14 cellular contexts compared by ENCODE assay signal in genomic region chr11:3710485-3711259, GRCh38. TPM values are rescaled to one million over a fixed set of nuclear protein-coding genes. Genes with fewer than 3 reads are reported as not detected.
DNase-seq lines count a peak whose midpoint lies in the region; ATAC-seq and TF ChIP-seq lines count a peak whose summit lies in the region.
"Had no signal": no experiment of that assay in that cellular context is flagged by ENCODE, and none has a peak within 500 bp of the region (broad histone marks: within the 10 kb centered on the region; RNA-seq: fewer than 3 reads in every experiment).

No MANE protein-coding gene starts in this region.

- H4K20me1 ChIP-seq in mammary epithelial cell (ENCODE audit: insufficient read depth, low read length), result no peaks in the 10 kb centered on the region

- peaks cover 6% of the 10 kb centered on the region for H3K4me1 Mint-ChIP-seq in MCF 10A (ENCODE audit: insufficient read depth, unreplicated experiment)
- H3K4me1 Mint-ChIP-seq in activated CD8-positive, alpha-beta T cell treated with anti-CD3 and anti-CD28 coated beads, Interleukin-2, amount 10 ng/mL, durations not matched to agents 7 days and 5 days (ENCODE audit: low read depth), result peaks cover 1% of the 10 kb centered on the region
- H3K4me1 Mint-ChIP-seq: memory B cell had no signal

- TF ChIP-seq CTCF in MCF 10A (IDR thresholded peaks at IDR 0.05; ENCODE audit: unreplicated experiment) (no peak), mammary epithelial cell (conservative IDR thresholded peaks at IDR 0.05 in 1 of 2, IDR thresholded peaks at IDR 0.05 in 1 of 2; ENCODE audit: extremely low read depth in 1 of 2, insufficient read depth in 1 of 2, low read depth in 1 of 2, low read length in 2 of 2) (no peak), thyroid gland (IDR thresholded peaks at IDR 0.05) (no peak)

- ATAC-seq in activated CD8-positive, alpha-beta T cell treated with anti-CD3 and anti-CD28 coated beads, Interleukin-2, amount 10 ng/mL, durations not matched to agents 7 days and 5 days, result no peak
- ATAC-seq in GM21367 (IDR thresholded peaks at IDR 0.05; ENCODE audit: unreplicated experiment), result no peak

- POLR2A ChIA-PET in MCF 10A (lab: Yijun Ruan, JAX), result interaction anchor here (0.7 to 3.5 kb wide), 12 partner anchors 10 to 130 kb away, joined by 3 to 37 read pairs (median 4); partner anchors contain the start of genes NUP98, PGAP2 and RHOG
- POLR2A ChIA-PET in activated CD8-positive, alpha-beta T cell treated with anti-CD3 and anti-CD28 coated beads, Interleukin-2, amount 10 ng/mL, durations not matched to agents 7 days and 5 days (lab: Charles Lee), result interaction anchor here (0.6 to 1.2 kb wide), 3 partner anchors 9 to 17 kb away, joined by 3 read pairs; no protein-coding TSS in a partner anchor

- H3K27ac ChIP-seq in mammary epithelial cell (ENCODE audit: insufficient read depth, low read depth, low read length) (no peak overlapping the region), thyroid gland (peak overlapping the region; percentile 12 to 31 (median 14))
- H3K27ac ChIP-seq: dorsolateral prefrontal cortex, SJSA1 had no signal

- DNase-seq in MCF 10A (ENCODE audit: unreplicated experiment), result peak; percentile 10
- DNase-seq in mammary epithelial cell, result no peak
- DNase-seq in activated CD8-positive, alpha-beta T cell treated with anti-CD3 and anti-CD28 coated beads, Interleukin-2, amount 10 ng/mL, durations not matched to agents 7 days and 5 days, result no peak
- DNase-seq in thyroid gland, result no peak
- DNase-seq in NCI-H2227 (lab: John Stamatoyannopoulos, UW; ENCODE audit: unreplicated experiment), result no peak
- no peak for DNase-seq in HK-2 (ENCODE audit: unreplicated experiment)
- DNase-seq: DMS53, dorsolateral prefrontal cortex, NCI-H1092, NCI-H2227 treated with DMSO at 0.1 percent for 48 hours had no signal

- H2AFZ ChIP-seq in mammary epithelial cell (ENCODE audit: low read depth, low read length), result no peak overlapping the region

- intact Hi-C loops in MCF 10A (cut with micrococcal nuclease) (no loop called here), mammary epithelial cell (cut with micrococcal nuclease) (loop anchor here (5.0 kb wide), 1 partner anchor 62 kb away; no protein-coding TSS in a partner anchor), thyroid gland (cut with DNase I) (no loop called here)

- no peak for TF ChIP-seq POLR2A in thyroid gland (IDR thresholded peaks at IDR 0.05)

- no peaks in the 10 kb centered on the region for H3K27me3 ChIP-seq in mammary epithelial cell (ENCODE audit: insufficient read depth, low read length)
- H3K27me3 ChIP-seq in iPS-15b (ENCODE audit: control insufficient read depth, insufficient read depth, low read length), result no peaks in the 10 kb centered on the region
- no peaks in the 10 kb centered on the region for H3K27me3 ChIP-seq in thyroid gland
- H3K27me3 ChIP-seq: dorsolateral prefrontal cortex, SJSA1 had no signal

- in situ Hi-C loops in mammary epithelial cell (cut with MboI; ENCODE audit: low sequenced_read_pairs in 2 of 2), result no loop called here

- H3K9me3 Mint-ChIP-seq in MCF 10A (ENCODE audit: unreplicated experiment), result no peaks in the 10 kb centered on the region
- H3K9me3 Mint-ChIP-seq in activated CD8-positive, alpha-beta T cell treated with anti-CD3 and anti-CD28 coated beads, Interleukin-2, amount 10 ng/mL, durations not matched to agents 7 days and 5 days (ENCODE audit: insufficient read depth), result no peaks in the 10 kb centered on the region
- H3K9me3 Mint-ChIP-seq: memory B cell had no signal

- H3K4me3 ChIP-seq in mammary epithelial cell (replicated peaks in 1 of 3; ENCODE audit: insufficient read depth in 1 of 3, low read depth in 2 of 3, low read length in 3 of 3) (no peak overlapping the region), iPS-15b (ENCODE audit: low read depth, low read length) (no peak overlapping the region), thyroid gland (replicated peaks in 1 of 3) (no peak overlapping the region)
- H3K4me3 ChIP-seq: dorsolateral prefrontal cortex, SJSA1 had no signal

- dilution Hi-C loops in mammary epithelial cell (cut with HindIII; ENCODE audit: low sequenced_read_pairs), result no loop called here

- H3K36me3 Mint-ChIP-seq in MCF 10A (ENCODE audit: insufficient read depth, unreplicated experiment), result peaks cover 83% of the 10 kb centered on the region
- peaks cover 57% of the 10 kb centered on the region for H3K36me3 Mint-ChIP-seq in activated CD8-positive, alpha-beta T cell treated with anti-CD3 and anti-CD28 coated beads, Interleukin-2, amount 10 ng/mL, durations not matched to agents 7 days and 5 days (ENCODE audit: low read depth)

- 91% methylated on average over 4 of the region's 4 CpGs for WGBS in mammary epithelial cell (ENCODE audit: low coverage, missing lambda C conversion rate)
- 86 to 88% methylated on average over 4 of the region's 4 CpGs for WGBS in thyroid gland, 2 donors

- no peak overlapping the region for H3K4me3 Mint-ChIP-seq in MCF 10A (ENCODE audit: unreplicated experiment)
- H3K4me3 Mint-ChIP-seq in activated CD8-positive, alpha-beta T cell treated with anti-CD3 and anti-CD28 coated beads, Interleukin-2, amount 10 ng/mL, durations not matched to agents 7 days and 5 days, result no peak overlapping the region
- H3K4me3 Mint-ChIP-seq: memory B cell had no signal

- H3K4me1 ChIP-seq in mammary epithelial cell (ENCODE audit: insufficient read depth, low read length) (no peaks in the 10 kb centered on the region), iPS-15b (ENCODE audit: control insufficient read depth, insufficient read depth, low read length) (peaks cover 8% of the 10 kb centered on the region), thyroid gland (peaks cover 8 to 9% of the 10 kb centered on the region in 2 donors)
- H3K4me1 ChIP-seq: SJSA1 had no signal

- BruUV-seq in MCF 10A (replicated peaks; lab: Mats Ljungman, UMichigan) (no TSS peak), mammary epithelial cell (replicated peaks; lab: Mats Ljungman, UMichigan) (no TSS peak)

- H3K27me3 Mint-ChIP-seq in MCF 10A (ENCODE audit: insufficient read depth, unreplicated experiment), result no peaks in the 10 kb centered on the region
- H3K27me3 Mint-ChIP-seq in activated CD8-positive, alpha-beta T cell treated with anti-CD3 and anti-CD28 coated beads, Interleukin-2, amount 10 ng/mL, durations not matched to agents 7 days and 5 days (ENCODE audit: low read depth), result no peaks in the 10 kb centered on the region
- H3K27me3 Mint-ChIP-seq: memory B cell had no signal

- no peak overlapping the region for H3K4me2 ChIP-seq in mammary epithelial cell (ENCODE audit: insufficient read depth, low read depth, low read length)

- H3K36me3 ChIP-seq in mammary epithelial cell (ENCODE audit: insufficient read depth, low read length), result peaks cover 42% of the 10 kb centered on the region
- peaks cover 21% of the 10 kb centered on the region for H3K36me3 ChIP-seq in iPS-15b (ENCODE audit: control insufficient read depth, insufficient read depth, low read length)
- H3K36me3 ChIP-seq in thyroid gland, result peaks cover 24 to 27% of the 10 kb centered on the region in 2 donors

- H3K9ac ChIP-seq in mammary epithelial cell (ENCODE audit: insufficient read depth, low read length) (no peak overlapping the region), iPS-15b (ENCODE audit: low read depth, low read length) (peak overlapping the region; percentile 3)

- CTCF ChIA-PET in MCF 10A (lab: Yijun Ruan, JAX), result interaction anchor here (0.6 to 1.5 kb wide), 8 partner anchors 15 to 363 kb away, joined by 3 to 6 read pairs (median 4); no protein-coding TSS in a partner anchor
- CTCF ChIA-PET in mammary epithelial cell (lab: Charles Lee; ENCODE audit: low non-redundant PET), result no interaction called here
- CTCF ChIA-PET in activated CD8-positive, alpha-beta T cell treated with anti-CD3 and anti-CD28 coated beads, Interleukin-2, amount 10 ng/mL, durations not matched to agents 7 days and 5 days (lab: Charles Lee), result interaction anchor here (0.6 to 1.1 kb wide), 2 partner anchors 33 to 98 kb away, joined by 3 to 7 read pairs; partner anchors contain the start of gene PGAP2

- H3K79me2 ChIP-seq in mammary epithelial cell (ENCODE audit: insufficient read depth, low read length), result peaks cover 5% of the 10 kb centered on the region

- H3K27ac Mint-ChIP-seq in MCF 10A (ENCODE audit: low read depth, unreplicated experiment), result peak overlapping the region; percentile 46
- H3K27ac Mint-ChIP-seq in activated CD8-positive, alpha-beta T cell treated with anti-CD3 and anti-CD28 coated beads, Interleukin-2, amount 10 ng/mL, durations not matched to agents 7 days and 5 days, result peak overlapping the region; percentile 1
- H3K27ac Mint-ChIP-seq: memory B cell had no signal

- H3K9me3 ChIP-seq in mammary epithelial cell (replicated peaks; ENCODE audit: insufficient read depth, low read length) (no peaks in the 10 kb centered on the region), iPS-15b (ENCODE audit: control insufficient read depth, insufficient read depth, low read length) (no peaks in the 10 kb centered on the region), thyroid gland (no peaks in the 10 kb centered on the region)
- H3K9me3 ChIP-seq: SJSA1 had no signal

RNA-seq across cellular contexts. Expression of gene CHRNA10, which starts 39.5 kb away (rescaled TPM):
- total RNA-seq in MCF 10A (2022) (2.3 and 2.5 TPM in 2 replicates), mammary epithelial cell (1 to 10 TPM; 1.2 to 2.1 TPM), thyroid gland (1 to 10 TPM in 3 of 4 donors, under 1 TPM in 1; 0.54 to 2.3 (median 1.6) TPM)
- polyA plus RNA-seq in mammary epithelial cell, result 0.40 TPM
- not detected for polyA minus RNA-seq in mammary epithelial cell
- 1 to 10 TPM; 2.6 to 3.0 TPM for total RNA-seq in activated CD8-positive, alpha-beta T cell treated with anti-CD3 and anti-CD28 coated beads, Interleukin-2, amount 10 ng/mL, durations not matched to agents 7 days and 5 days
